Comparison of ENCODE assay signal across 1 cellular context in genomic region chr2:231051116-231051515, GRCh38.
TF ChIP-seq lines count a peak whose summit lies in the region.

No MANE protein-coding gene starts in this region.

TF ChIP-seq in H1, 55 proteins besides CTCF, POLR2A, EP300 and RAD21:
- TF ChIP-seq ZNF274 (IDR thresholded peaks at IDR 0.05; ENCODE audit: borderline replicate concordance, extremely low read depth, low read length) (no peak), CREB1 (IDR thresholded peaks at IDR 0.05) (no peak), SP2 (IDR thresholded peaks at IDR 0.05; ENCODE audit: low read length) (no peak), RXRA (IDR thresholded peaks at IDR 0.05; ENCODE audit: insufficient read depth, low read depth, low read length) (no peak), TEAD4 (IDR thresholded peaks at IDR 0.05; ENCODE audit: low read depth, low read length) (no peak), POU5F1 (IDR thresholded peaks at IDR 0.05; ENCODE audit: low read depth, low read length) (no peak), SRF (IDR thresholded peaks at IDR 0.05; ENCODE audit: low read depth, low read length) (no peak), TAF1 (IDR thresholded peaks at IDR 0.05; ENCODE audit: low read depth, low read length) (no peak), RBBP5 (IDR thresholded peaks at IDR 0.05; ENCODE audit: borderline replicate concordance, low read depth, low read length) (no peak), GTF2F1 (IDR thresholded peaks at IDR 0.05; ENCODE audit: borderline replicate concordance, low read depth, low read length) (no peak)
TF ChIP-seq in H1: peak in this region for 0.
